1 cellular context compared by ENCODE assay signal in the genomic region with DNA sequence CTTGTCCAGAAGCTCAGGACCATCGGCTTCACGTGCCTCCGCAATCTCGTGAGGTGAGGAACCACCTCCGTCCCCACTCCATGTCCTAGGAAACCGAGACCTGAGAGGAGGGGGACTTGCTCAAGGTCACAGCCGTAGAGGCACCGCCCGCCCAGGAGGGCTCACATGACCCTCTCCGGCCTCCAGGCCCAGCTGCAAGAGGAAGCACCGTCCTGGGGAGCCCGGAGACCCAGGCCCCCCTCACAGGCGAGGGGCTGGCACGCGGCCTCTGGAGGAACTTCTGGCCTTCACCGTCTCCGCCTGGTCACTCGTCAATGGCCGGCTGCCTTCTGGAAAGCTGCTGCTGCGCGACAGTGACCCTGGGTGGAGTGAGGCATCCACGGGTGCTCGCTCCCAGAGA.
TF ChIP-seq lines count a peak whose summit lies in the region.

No MANE protein-coding gene starts in this region.

TF ChIP-seq in K562, 482 proteins besides CTCF, POLR2A, EP300 and RAD21:
- TF ChIP-seq MLX (CRISPR knock-in tag; conservative IDR thresholded peaks at IDR 0.05) (0 out of 4 replicates have a peak, but pooled peaks of 1 of the 2 experiments have one; percentile 53), SMC3 (conservative IDR thresholded peaks at IDR 0.05; ENCODE audit: insufficient read depth, low read depth, low read length) (0 out of 2 replicates have a peak, but pooled peaks have one; percentile 5), NFE2 (IDR thresholded peaks at IDR 0.05; ENCODE audit: low read depth) (no peak)
